In the genomic region with DNA sequence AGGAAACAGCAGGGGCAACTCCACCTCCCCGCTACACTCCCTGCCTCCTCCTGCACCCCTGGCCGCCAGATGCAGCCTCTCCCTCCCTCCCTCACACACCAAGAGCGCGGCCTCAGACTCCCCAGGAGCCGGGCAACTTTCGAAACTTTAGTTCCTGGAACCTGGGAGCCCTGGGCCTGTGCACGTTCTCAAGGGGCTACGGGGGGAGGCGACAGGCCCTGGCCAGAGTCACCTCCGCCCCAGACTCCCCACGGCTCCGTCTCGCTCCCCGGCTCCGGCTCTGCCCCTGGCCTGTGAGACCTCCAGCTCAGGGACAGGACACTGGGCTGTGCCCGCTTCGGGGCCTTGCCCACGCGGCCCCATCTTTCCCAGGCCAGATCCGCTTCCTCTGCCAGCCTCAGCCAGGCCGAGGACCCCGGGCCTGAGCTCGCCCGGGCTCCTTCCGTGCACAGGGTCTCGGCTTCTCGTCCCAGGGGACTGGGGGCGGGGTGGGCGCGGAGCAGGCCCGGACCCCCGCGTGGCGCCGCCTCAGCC, we compare ENCODE assay signal across 8 cellular contexts. TPM values are rescaled to one million over a fixed set of nuclear protein-coding genes. Genes with fewer than 3 reads are reported as not detected.
DNase-seq lines count a peak whose midpoint lies in the region; ATAC-seq and TF ChIP-seq lines count a peak whose summit lies in the region.

No MANE protein-coding gene starts in this region.

- no peaks in the 10 kb centered on the region for H3F3A ChIP-seq in GM23248 (ENCODE audit: insufficient read depth)

- H3K36me3 ChIP-seq in A673 (ENCODE audit: insufficient read depth, low read length, poor library complexity, severe bottlenecking) (peaks cover under 1% of the 10 kb centered on the region), GM23248 (ENCODE audit: low read depth) (peaks cover 1% of the 10 kb centered on the region; the same call in 1 of the 2 replicates), tibial nerve (peaks cover 0 to 18% (median 0%) of the 10 kb centered on the region in 3 donors)

- TF ChIP-seq CTCF in A673 (conservative IDR thresholded peaks at IDR 0.05; ENCODE audit: low read depth, low read length) (no peak), tibial nerve (IDR thresholded peaks at IDR 0.05) (no peak)

- H3K9me2 ChIP-seq in GM23248 (ENCODE audit: insufficient read depth) = no peaks in the 10 kb centered on the region

- in situ Hi-C loops in GM23248 (cut with MboI) = no loop called here

- CTCF ChIA-PET in A673 (lab: Charles Lee) = no interaction called here

- H4K20me1 ChIP-seq in GM23248 (ENCODE audit: insufficient read depth) = no peaks in the 10 kb centered on the region

- peaks cover 25% of the 10 kb centered on the region for H3K27me3 Mint-ChIP-seq in activated T-cell treated with anti-CD3 and anti-CD28 coated beads, Interleukin-2, amount 50 U/mL, for 4 hours (ENCODE audit: low read depth)

- no peak overlapping the region for H3K27ac ChIP-seq in A673 (ENCODE audit: low read depth, low read length, poor library complexity, severe bottlenecking)
- H3K27ac ChIP-seq in GM23248 = no peak overlapping the region
- peak overlapping the region in 1 of 4 donors; percentile 78 for H3K27ac ChIP-seq in tibial nerve

- H3K4me2 ChIP-seq in GM23248 (ENCODE audit: unreplicated experiment) = peak overlapping the region; percentile 24

- no peaks in the 10 kb centered on the region for H3K79me2 ChIP-seq in GM23248 (ENCODE audit: insufficient read depth)

- no TSS peak for BruUV-seq in A673 (replicated peaks; lab: Mats Ljungman, UMichigan)

- H3K9me3 ChIP-seq in A673 (ENCODE audit: low read depth, low read length, poor library complexity, severe bottlenecking) (no peaks in the 10 kb centered on the region), GM23248 (ENCODE audit: low read depth) (no peaks in the 10 kb centered on the region), tibial nerve (no peaks in the 10 kb centered on the region)

- H3K4me3 Mint-ChIP-seq in activated T-cell treated with anti-CD3 and anti-CD28 coated beads, Interleukin-2, amount 50 U/mL, for 4 hours = peak overlapping the region; percentile 43

- H2AFZ ChIP-seq in GM23248 = peak overlapping the region; percentile 22; the same call in 1 of the 2 replicates

- H3K4me3 ChIP-seq in A673 (ENCODE audit: low read depth, low read length, poor library complexity, severe bottlenecking) = peak overlapping the region; percentile 51
- peak overlapping the region; percentile 41 for H3K4me3 ChIP-seq in GM23248
- peak overlapping the region; percentile 16 to 53 (median 36) for H3K4me3 ChIP-seq in tibial nerve

- no peaks in the 10 kb centered on the region for H3K9me3 Mint-ChIP-seq in activated T-cell treated with anti-CD3 and anti-CD28 coated beads, Interleukin-2, amount 50 U/mL, for 4 hours

- H3K9ac ChIP-seq in GM23248 = no peak overlapping the region

- 22 to 25% methylated on average over 25 to 32 of the region's 35 CpGs for WGBS in GM23248 (ENCODE audit: low coverage in 1 of 2, low lambda C conversion rate in 2 of 2, missing lambda C conversion rate in 2 of 2), 2 experiments
- WGBS in tibial nerve, 2 donors = 28 to 52% methylated on average over 7 to 19 of the region's 35 CpGs

- POLR2A ChIA-PET in A673 (lab: Charles Lee; ENCODE audit: low non-redundant PET) = interaction anchor here (0.5 kb wide), 1 partner anchor 14 kb away, joined by 3 read pairs; no protein-coding TSS in a partner anchor

- H3K27me3 ChIP-seq in A673 (replicated peaks; ENCODE audit: insufficient read depth, low read depth, low read length, poor library complexity) = peaks cover 8% of the 10 kb centered on the region
- H3K27me3 ChIP-seq in GM23248 (replicated peaks; ENCODE audit: insufficient read depth) = peaks cover 33% of the 10 kb centered on the region
- H3K27me3 ChIP-seq in tibial nerve = peaks cover 0 to 73% of the 10 kb centered on the region in 2 donors

- TF ChIP-seq POLR2A in tibial nerve (IDR thresholded peaks at IDR 0.05) = no peak

- TF ChIP-seq EP300 in tibial nerve (IDR thresholded peaks at IDR 0.05) = no peak

- DNase-seq in A673 (ENCODE audit: low spot score) (no peak), GM23248 (peak; percentile 26), left colon (peak in 1 of 2 donors; percentile 58), tibial nerve (ENCODE audit: low spot score in 2 of 2) (no peak), C1 segment of cervical spinal cord (lab: John Stamatoyannopoulos, UW) (no peak)
- no peak for DNase-seq in activated T-cell treated with anti-CD3 and anti-CD28 coated beads, Interleukin-2, amount 50 U/mL, for 4 hours
- DNase-seq in activated CD8-positive, alpha-beta memory T cell treated with anti-CD3 and anti-CD28 coated beads, Interleukin-2, amount 50 U/mL, for 4 hours = no peak

- H3K4me1 Mint-ChIP-seq in activated T-cell treated with anti-CD3 and anti-CD28 coated beads, Interleukin-2, amount 50 U/mL, for 4 hours (ENCODE audit: low read depth) = peaks cover 12% of the 10 kb centered on the region

- H3K36me3 Mint-ChIP-seq in activated T-cell treated with anti-CD3 and anti-CD28 coated beads, Interleukin-2, amount 50 U/mL, for 4 hours (ENCODE audit: insufficient read depth) = no peaks in the 10 kb centered on the region

- peak; percentile 5 for ATAC-seq in activated T-cell treated with anti-CD3 and anti-CD28 coated beads, Interleukin-2, amount 50 U/mL, for 4 hours
- peak; percentile 42 for ATAC-seq in left colon
- no peak for ATAC-seq in HG02763 (IDR thresholded peaks at IDR 0.05; ENCODE audit: unreplicated experiment)

- H3K4me1 ChIP-seq in A673 (ENCODE audit: insufficient read depth, low read length, poor library complexity, severe bottlenecking) = peaks cover 7% of the 10 kb centered on the region
- no peaks in the 10 kb centered on the region for H3K4me1 ChIP-seq in GM23248 (ENCODE audit: insufficient read depth)
- H3K4me1 ChIP-seq in tibial nerve = peaks cover 0 to 51% (median 40%) of the 10 kb centered on the region in 4 donors

- intact Hi-C loops in A673 (cut with micrococcal nuclease; ENCODE audit: unreplicated experiment) (no loop called here), left colon (cut with DNase I, micrococcal nuclease) (no loop called here)

RNA-seq across cellular contexts. Expression of gene AMN, which starts 5.5 kb away (rescaled TPM):
- 5.6 and 6.7 TPM in 2 replicates for total RNA-seq in A673 (2021)
- not detected in 2 replicates for total RNA-seq in GM23248 (2014; rRNA removed; shearing (Covaris generic))
- polyA plus RNA-seq in GM23248 (2016; fragmentation: Nextera tagmentation; extraction: Ambion mirVana) = not detected in 2 replicates
- total RNA-seq in activated T-cell treated with anti-CD3 and anti-CD28 coated beads, Interleukin-2, amount 50 U/mL, for 4 hours = 1 to 10 TPM; 1.7 to 2.2 (median 2.0) TPM
- 100 to 1,000 TPM; 186 to 331 TPM for total RNA-seq in left colon
- total RNA-seq in tibial nerve = under 1 TPM in 1 of 4 donors, not detected in 3; 0.21 TPM

Comparison
In these comparisons a context has a peak if more than half of its experiments do, and no peak if none do; other contexts are left out.
1. RNA of gene AMN, which starts 5.5 kb away (total RNA-seq): 186 to 331 TPM in left colon; 5.6 to 6.7 TPM in A673, 1.7 to 2.2 TPM in activated T-cell treated with anti-CD3 and anti-CD28 coated beads, Interleukin-2, amount 50 U/mL, for 4 hours, 0.21 TPM in tibial nerve and not detected in GM23248; every median in the first group is over 10 times any median in the second.
2. Peak in every context shown above with its lines, with median percentiles within 50 percentile points of each other: H3K4me3 ChIP-seq.